16 cellular contexts compared by ENCODE assay signal in genomic region chr2:160473508-160474318, GRCh38. TPM values are rescaled to one million over a fixed set of nuclear protein-coding genes. Genes with fewer than 3 reads are reported as not detected.
DNase-seq lines count a peak whose midpoint lies in the region; ATAC-seq and TF ChIP-seq lines count a peak whose summit lies in the region.
"Had no signal": no experiment of that assay in that cellular context is flagged by ENCODE, and none has a peak within 500 bp of the region (broad histone marks: within the 10 kb centered on the region; RNA-seq: fewer than 3 reads in every experiment).

No MANE protein-coding gene starts in this region.

- TF ChIP-seq CTCF in HEK293 (tag by site-specific recombination; IDR thresholded peaks at IDR 0.05) (no peak), chondrocyte (IDR thresholded peaks at IDR 0.05) (no peak)

- peaks cover 23% of the 10 kb centered on the region for H3K4me1 ChIP-seq in HEK293 (ENCODE audit: control insufficient read depth, insufficient read depth, low read length)
- peaks cover 0 to 59% of the 10 kb centered on the region in 2 donors for H3K4me1 ChIP-seq in naive thymus-derived CD4-positive, alpha-beta T cell (ENCODE audit: control insufficient read depth in 2 of 2, insufficient read depth in 2 of 2, low read length in 2 of 2)

- H3K9me3 ChIP-seq in HEK293 (ENCODE audit: control insufficient read depth, insufficient read depth, low read depth, low read length) = no peaks in the 10 kb centered on the region
- no peaks in the 10 kb centered on the region for H3K9me3 ChIP-seq in naive thymus-derived CD4-positive, alpha-beta T cell (ENCODE audit: control insufficient read depth in 2 of 3, low read length in 3 of 3)
- H3K9me3 ChIP-seq: upper lobe of left lung had no signal

- no peaks in the 10 kb centered on the region for H3K27me3 Mint-ChIP-seq in T-helper 1 cell treated with Interleukin-12 subunit alpha and Interleukin-12 subunit beta and Interleukin-4 antibody, amounts not matched to agents 30 μg/mL and 1 μg/mL, for 36 hours (ENCODE audit: low read depth)
- H3K27me3 Mint-ChIP-seq in chondrocyte (ENCODE audit: low read depth) = no peaks in the 10 kb centered on the region
- H3K27me3 Mint-ChIP-seq in naive thymus-derived CD4-positive, alpha-beta T cell = no peaks in the 10 kb centered on the region

- peak; percentile 37 for ATAC-seq in naive thymus-derived CD4-positive, alpha-beta T cell
- no peak for ATAC-seq in HG02588 (IDR thresholded peaks at IDR 0.05; ENCODE audit: unreplicated experiment)

- H3K4me3 Mint-ChIP-seq in T-helper 1 cell treated with Interleukin-12 subunit alpha and Interleukin-12 subunit beta and Interleukin-4 antibody, amounts not matched to agents 30 μg/mL and 1 μg/mL, for 36 hours = peak overlapping the region; percentile 51
- H3K4me3 Mint-ChIP-seq in chondrocyte (ENCODE audit: unreplicated experiment) = no peak overlapping the region
- peak overlapping the region; percentile 23 to 82 (median 70) for H3K4me3 Mint-ChIP-seq in naive thymus-derived CD4-positive, alpha-beta T cell
- H3K4me3 Mint-ChIP-seq: naive B cell had no signal

- H3K9me3 Mint-ChIP-seq in T-helper 1 cell treated with Interleukin-12 subunit alpha and Interleukin-12 subunit beta and Interleukin-4 antibody, amounts not matched to agents 30 μg/mL and 1 μg/mL, for 36 hours = no peaks in the 10 kb centered on the region
- no peaks in the 10 kb centered on the region for H3K9me3 Mint-ChIP-seq in chondrocyte (ENCODE audit: low read depth)
- H3K9me3 Mint-ChIP-seq in naive thymus-derived CD4-positive, alpha-beta T cell = no peaks in the 10 kb centered on the region
- H3K9me3 Mint-ChIP-seq: naive B cell had no signal

- no peak for DNase-seq in T-helper 1 cell
- no peak for DNase-seq in chondrocyte (ENCODE audit: low spot score)
- DNase-seq in naive thymus-derived CD4-positive, alpha-beta T cell = peak in 4 of 9 donors; percentile 28 to 60 (median 50)
- DNase-seq in DMS153 treated with DMSO at 0.1 percent for 48 hours (lab: John Stamatoyannopoulos, UW; ENCODE audit: unreplicated experiment) = no peak
- DNase-seq in midbrain (lab: John Stamatoyannopoulos, UW) = no peak
- DNase-seq: 8988T, naive B cell, NCI-H226, small intestine, T1000, upper lobe of left lung had no signal

- intact Hi-C loops in naive thymus-derived CD4-positive, alpha-beta T cell (cut with micrococcal nuclease) = loop anchor here (1.0 to 5.0 kb wide), 8 partner anchors 8 to 666 kb away; no protein-coding TSS in a partner anchor

- peaks cover 6% of the 10 kb centered on the region for H3K36me3 Mint-ChIP-seq in T-helper 1 cell treated with Interleukin-12 subunit alpha and Interleukin-12 subunit beta and Interleukin-4 antibody, amounts not matched to agents 30 μg/mL and 1 μg/mL, for 36 hours (ENCODE audit: low read depth)
- H3K36me3 Mint-ChIP-seq in chondrocyte (ENCODE audit: low read depth) = no peaks in the 10 kb centered on the region
- H3K36me3 Mint-ChIP-seq in naive thymus-derived CD4-positive, alpha-beta T cell = peaks cover 0 to 16% (median 13%) of the 10 kb centered on the region in 5 donors
- H3K36me3 Mint-ChIP-seq: naive B cell had no signal

- no peak overlapping the region for H3K27ac ChIP-seq in HEK293 (ENCODE audit: extremely low read depth, low read depth, low read length)
- H3K27ac ChIP-seq in naive thymus-derived CD4-positive, alpha-beta T cell (ENCODE audit: low read depth, low read length) = peak overlapping the region; percentile 70
- H3K27ac ChIP-seq: cardiac muscle cell, HL-60 had no signal

- no peaks in the 10 kb centered on the region for H3K27me3 ChIP-seq in naive thymus-derived CD4-positive, alpha-beta T cell (ENCODE audit: control insufficient read depth in 2 of 2, insufficient read depth in 2 of 2, low read length in 2 of 2)
- H3K27me3 ChIP-seq: cardiac muscle cell, upper lobe of left lung had no signal

- H3K27ac Mint-ChIP-seq in T-helper 1 cell treated with Interleukin-12 subunit alpha and Interleukin-12 subunit beta and Interleukin-4 antibody, amounts not matched to agents 30 μg/mL and 1 μg/mL, for 36 hours = peak overlapping the region; percentile 76
- peak overlapping the region; percentile 94 for H3K27ac Mint-ChIP-seq in chondrocyte (ENCODE audit: unreplicated experiment)
- peak overlapping the region; percentile 81 to 98 (median 90) for H3K27ac Mint-ChIP-seq in naive thymus-derived CD4-positive, alpha-beta T cell
- H3K27ac Mint-ChIP-seq: naive B cell had no signal

- peaks cover 60% of the 10 kb centered on the region for H3K4me1 Mint-ChIP-seq in T-helper 1 cell treated with Interleukin-12 subunit alpha and Interleukin-12 subunit beta and Interleukin-4 antibody, amounts not matched to agents 30 μg/mL and 1 μg/mL, for 36 hours (ENCODE audit: low read depth)
- peaks cover 88% of the 10 kb centered on the region for H3K4me1 Mint-ChIP-seq in chondrocyte (ENCODE audit: low read depth)
- H3K4me1 Mint-ChIP-seq in naive thymus-derived CD4-positive, alpha-beta T cell = peaks cover 24 to 96% (median 88%) of the 10 kb centered on the region in 7 donors
- H3K4me1 Mint-ChIP-seq: naive B cell had no signal

- H3K4me3 ChIP-seq in HEK293 (ENCODE audit: low read depth, low read length) = no peak overlapping the region
- H3K4me3 ChIP-seq in naive thymus-derived CD4-positive, alpha-beta T cell (ENCODE audit: low read length) = no peak overlapping the region
- H3K4me3 ChIP-seq: cardiac muscle cell, upper lobe of left lung had no signal

- POLR2A ChIA-PET in HEK293 (lab: Yijun Ruan, JAX) = no interaction called here
- POLR2A ChIA-PET in naive thymus-derived CD4-positive, alpha-beta T cell (lab: Charles Lee) = interaction anchor here (1.1 to 1.5 kb wide), 4 partner anchors 11 to 67 kb away, joined by 3 to 5 read pairs (median 4); no protein-coding TSS in a partner anchor

- H3K36me3 ChIP-seq in HEK293 (ENCODE audit: control insufficient read depth in 2 of 2, insufficient read depth in 1 of 2, low read length in 2 of 2) = no peaks in the 10 kb centered on the region
- H3K36me3 ChIP-seq in naive thymus-derived CD4-positive, alpha-beta T cell (ENCODE audit: control insufficient read depth in 2 of 3, insufficient read depth in 3 of 3, low read length in 3 of 3) = no peaks in the 10 kb centered on the region
- H3K36me3 ChIP-seq: cardiac muscle cell, upper lobe of left lung had no signal

- CTCF ChIA-PET in HEK293 (lab: Yijun Ruan, JAX) = no interaction called here
- CTCF ChIA-PET in naive thymus-derived CD4-positive, alpha-beta T cell (lab: Charles Lee) = interaction anchor here (0.7 to 1.0 kb wide), 4 partner anchors 38 to 119 kb away, joined by 3 to 4 read pairs (median 3); no protein-coding TSS in a partner anchor

TF ChIP-seq in HEK293, 187 proteins besides CTCF, POLR2A, EP300 and RAD21:
- TF ChIP-seq ZFP69B (tag by site-specific recombination; IDR thresholded peaks at IDR 0.05) = no peak
- TF ChIP-seq PRDM4 (tag by site-specific recombination; IDR thresholded peaks at IDR 0.05) = peak; percentile 70; the same call in 1 of the 2 replicates
- TF ChIP-seq ZNF48 (tag by site-specific recombination; IDR thresholded peaks at IDR 0.05) = no peak
- TF ChIP-seq ZNF394 (tag by site-specific recombination; IDR thresholded peaks at IDR 0.05; ENCODE audit: borderline replicate concordance) = no peak
- no peak for TF ChIP-seq ZBTB48 (tag by site-specific recombination; IDR thresholded peaks at IDR 0.05)
- TF ChIP-seq ZNF639 (tag by site-specific recombination; IDR thresholded peaks at IDR 0.05) = no peak
- peak; percentile 14; the same call in 1 of the 2 replicates for TF ChIP-seq OSR2 (tag by site-specific recombination; IDR thresholded peaks at IDR 0.05)
- peak; percentile 39; the same call in 1 of the 2 replicates for TF ChIP-seq ZBTB44 (tag by site-specific recombination; IDR thresholded peaks at IDR 0.05)

RNA-seq across cellular contexts. Expression of gene RBMS1, which starts 19.9 kb away (rescaled TPM):
- total RNA-seq in chondrocyte = 133 to 184 TPM (median 137 TPM) in 3 replicates
- 100 to 1,000 TPM in 3 of 5 experiments, 10 to 100 TPM in 2; 74.4 to 123 (median 101) TPM for total RNA-seq in naive thymus-derived CD4-positive, alpha-beta T cell
- polyA plus RNA-seq in naive thymus-derived CD4-positive, alpha-beta T cell = 100 to 1,000 TPM; 136 to 137 TPM
